ENCODE assay signal across 8 cellular contexts in genomic region chr15:75720787-75721461, GRCh38. TPM values are rescaled to one million over a fixed set of nuclear protein-coding genes. Genes with fewer than 3 reads are reported as not detected.
A peak's percentile ranks its signal among the peaks of the same experiment; 100 is the strongest.
DNase-seq lines count a peak whose midpoint lies in the region; ATAC-seq, FAIRE-seq and TF ChIP-seq lines count a peak whose summit lies in the region.

No MANE protein-coding gene starts in this region.

- no peak overlapping the region for H3K27ac Mint-ChIP-seq in chondrocyte (ENCODE audit: unreplicated experiment)
- no peak overlapping the region for H3K27ac Mint-ChIP-seq in nephron progenitor cell

- TF ChIP-seq CTCF in chondrocyte (IDR thresholded peaks at IDR 0.05) (peak; percentile 65), nephron progenitor cell (IDR thresholded peaks at IDR 0.05) (peak; percentile 13)

- H3K4me3 Mint-ChIP-seq in chondrocyte (ENCODE audit: unreplicated experiment) (no peak overlapping the region), nephron progenitor cell (no peak overlapping the region)

- FAIRE-seq in HTR-8/SVneo (lab: Jason Lieb, UNC): peak; percentile 4

- peak; percentile 90 for DNase-seq in DMS53 (lab: John Stamatoyannopoulos, UW)
- peak; percentile 55 for DNase-seq in HTR-8/SVneo (ENCODE audit: insufficient read length, low spot score)
- peak; percentile 63 for DNase-seq in OCI-M1 (lab: John Stamatoyannopoulos, UW)
- no peak for DNase-seq in chondrocyte (ENCODE audit: low spot score)
- no peak for DNase-seq in nephron progenitor cell
- no peak for DNase-seq in activated gamma-delta T cell treated with Interleukin-2 at 50 U/mL for 16 hours
- DNase-seq in AG20443 (ENCODE audit: low spot score): no peak

- no peak for ATAC-seq in GM18907 (IDR thresholded peaks at IDR 0.05; ENCODE audit: unreplicated experiment)

- H3K27me3 Mint-ChIP-seq in chondrocyte (ENCODE audit: low read depth) (no peaks in the 10 kb centered on the region), nephron progenitor cell (ENCODE audit: low read depth, poor library complexity) (peaks cover 7% of the 10 kb centered on the region)

- H3K9me3 Mint-ChIP-seq in chondrocyte (ENCODE audit: low read depth) (no peaks in the 10 kb centered on the region), nephron progenitor cell (no peaks in the 10 kb centered on the region)

- peaks cover 32% of the 10 kb centered on the region for H3K4me1 Mint-ChIP-seq in chondrocyte (ENCODE audit: low read depth)
- H3K4me1 Mint-ChIP-seq in nephron progenitor cell: peaks cover 38% of the 10 kb centered on the region

- H3K36me3 Mint-ChIP-seq in chondrocyte (ENCODE audit: low read depth) (no peaks in the 10 kb centered on the region), nephron progenitor cell (ENCODE audit: low read depth) (no peaks in the 10 kb centered on the region)

RNA-seq across cellular contexts. Expression of gene CSPG4, which starts 8.3 kb away (rescaled TPM):
- total RNA-seq in chondrocyte: 302 to 607 TPM (median 595 TPM) in 3 replicates

Comparison
In these comparisons a context has a peak if more than half of its experiments do, and no peak if none do; other contexts are left out.
1. DNase-seq: peak in DMS53 (single experiment), HTR-8/SVneo (single experiment) and OCI-M1 (single experiment); none in chondrocyte (single experiment), nephron progenitor cell (single experiment), activated gamma-delta T cell treated with Interleukin-2 at 50 U/mL for 16 hours (single experiment) and AG20443 (single experiment).